Comparison of ENCODE assay signal across 1 cellular context in genomic region chr9:134377143-134377484, GRCh38.
TF ChIP-seq lines count a peak whose summit lies in the region.

No MANE protein-coding gene starts in this region.

TF ChIP-seq in A549, 52 proteins besides CTCF, POLR2A, EP300 and RAD21 (continued from another document):
- TF ChIP-seq REST (IDR thresholded peaks at IDR 0.05), result no peak
- no peak for TF ChIP-seq ZNF302 (CRISPR knock-in tag; IDR thresholded peaks at IDR 0.05)
- TF ChIP-seq HDAC2 (IDR thresholded peaks at IDR 0.05), result no peak
- TF ChIP-seq EHF (CRISPR knock-in tag; IDR thresholded peaks at IDR 0.05), result no peak
- no peak for TF ChIP-seq SREBF2 (IDR thresholded peaks at IDR 0.05)
- no peak for TF ChIP-seq HOXB13 (CRISPR knock-in tag; IDR thresholded peaks at IDR 0.05; ENCODE audit: low read depth)
- no peak for TF ChIP-seq KDM5A (IDR thresholded peaks at IDR 0.05)
- no peak for TF ChIP-seq BCL3 (IDR thresholded peaks at IDR 0.05)
- no peak for TF ChIP-seq RNF2 (IDR thresholded peaks at IDR 0.05; ENCODE audit: borderline replicate concordance, low read depth)
TF ChIP-seq in A549: peak in this region for 0.
